1 cellular context compared by ENCODE assay signal in the genomic region with DNA sequence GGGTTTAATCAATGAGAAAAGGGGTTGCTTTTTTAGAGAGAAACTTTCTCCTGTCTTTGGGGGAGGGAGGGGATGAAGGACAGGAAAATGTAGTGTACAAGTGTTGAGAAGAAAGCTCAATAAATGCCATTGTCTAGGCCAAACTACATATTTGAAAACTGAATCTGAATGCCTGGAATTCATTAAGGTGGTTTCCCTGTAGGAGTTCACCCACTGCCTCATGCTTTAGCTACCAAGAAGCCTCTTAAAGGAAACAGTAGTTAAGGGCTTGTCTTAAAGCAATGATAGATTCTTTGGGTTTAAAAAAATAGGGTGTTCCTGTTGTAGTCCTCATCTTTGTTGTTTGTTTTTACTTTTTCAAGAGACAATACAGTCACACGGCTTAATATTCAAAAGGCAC.
TF ChIP-seq lines count a peak whose summit lies in the region.

No MANE protein-coding gene starts in this region.

TF ChIP-seq in HepG2, 621 proteins besides CTCF, POLR2A, EP300 and RAD21:
- no peak for TF ChIP-seq FOXP1 (IDR thresholded peaks at IDR 0.05)
- no peak for TF ChIP-seq FOXP1 (CRISPR knock-in tag; IDR thresholded peaks at IDR 0.05)
- TF ChIP-seq YEATS4 (CRISPR knock-in tag; IDR thresholded peaks at IDR 0.05; ENCODE audit: borderline replicate concordance) = no peak
- TF ChIP-seq ZNF891 (CRISPR knock-in tag; IDR thresholded peaks at IDR 0.05) = no peak
- no peak for TF ChIP-seq ZNF678 (CRISPR knock-in tag; IDR thresholded peaks at IDR 0.05)
- TF ChIP-seq, protein P1, sequence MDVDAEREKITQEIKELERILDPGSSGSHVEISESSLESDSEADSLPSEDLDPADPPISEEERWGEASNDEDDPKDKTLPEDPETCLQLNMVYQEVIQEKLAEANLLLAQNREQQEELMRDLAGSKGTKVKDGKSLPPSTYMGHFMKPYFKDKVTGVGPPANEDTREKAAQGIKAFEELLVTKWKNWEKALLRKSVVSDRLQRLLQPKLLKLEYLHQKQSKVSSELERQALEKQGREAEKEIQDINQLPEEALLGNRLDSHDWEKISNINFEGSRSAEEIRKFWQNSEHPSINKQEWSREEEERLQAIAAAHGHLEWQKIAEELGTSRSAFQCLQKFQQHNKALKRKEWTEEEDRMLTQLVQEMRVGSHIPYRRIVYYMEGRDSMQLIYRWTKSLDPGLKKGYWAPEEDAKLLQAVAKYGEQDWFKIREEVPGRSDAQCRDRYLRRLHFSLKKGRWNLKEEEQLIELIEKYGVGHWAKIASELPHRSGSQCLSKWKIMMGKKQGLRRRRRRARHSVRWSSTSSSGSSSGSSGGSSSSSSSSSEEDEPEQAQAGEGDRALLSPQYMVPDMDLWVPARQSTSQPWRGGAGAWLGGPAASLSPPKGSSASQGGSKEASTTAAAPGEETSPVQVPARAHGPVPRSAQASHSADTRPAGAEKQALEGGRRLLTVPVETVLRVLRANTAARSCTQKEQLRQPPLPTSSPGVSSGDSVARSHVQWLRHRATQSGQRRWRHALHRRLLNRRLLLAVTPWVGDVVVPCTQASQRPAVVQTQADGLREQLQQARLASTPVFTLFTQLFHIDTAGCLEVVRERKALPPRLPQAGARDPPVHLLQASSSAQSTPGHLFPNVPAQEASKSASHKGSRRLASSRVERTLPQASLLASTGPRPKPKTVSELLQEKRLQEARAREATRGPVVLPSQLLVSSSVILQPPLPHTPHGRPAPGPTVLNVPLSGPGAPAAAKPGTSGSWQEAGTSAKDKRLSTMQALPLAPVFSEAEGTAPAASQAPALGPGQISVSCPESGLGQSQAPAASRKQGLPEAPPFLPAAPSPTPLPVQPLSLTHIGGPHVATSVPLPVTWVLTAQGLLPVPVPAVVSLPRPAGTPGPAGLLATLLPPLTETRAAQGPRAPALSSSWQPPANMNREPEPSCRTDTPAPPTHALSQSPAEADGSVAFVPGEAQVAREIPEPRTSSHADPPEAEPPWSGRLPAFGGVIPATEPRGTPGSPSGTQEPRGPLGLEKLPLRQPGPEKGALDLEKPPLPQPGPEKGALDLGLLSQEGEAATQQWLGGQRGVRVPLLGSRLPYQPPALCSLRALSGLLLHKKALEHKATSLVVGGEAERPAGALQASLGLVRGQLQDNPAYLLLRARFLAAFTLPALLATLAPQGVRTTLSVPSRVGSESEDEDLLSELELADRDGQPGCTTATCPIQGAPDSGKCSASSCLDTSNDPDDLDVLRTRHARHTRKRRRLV (CRISPR knock-in tag; IDR thresholded peaks at IDR 0.05) = no peak
- no peak for TF ChIP-seq FOXC1 (CRISPR knock-in tag; IDR thresholded peaks at IDR 0.05; ENCODE audit: borderline replicate concordance)
- TF ChIP-seq, protein P2, sequence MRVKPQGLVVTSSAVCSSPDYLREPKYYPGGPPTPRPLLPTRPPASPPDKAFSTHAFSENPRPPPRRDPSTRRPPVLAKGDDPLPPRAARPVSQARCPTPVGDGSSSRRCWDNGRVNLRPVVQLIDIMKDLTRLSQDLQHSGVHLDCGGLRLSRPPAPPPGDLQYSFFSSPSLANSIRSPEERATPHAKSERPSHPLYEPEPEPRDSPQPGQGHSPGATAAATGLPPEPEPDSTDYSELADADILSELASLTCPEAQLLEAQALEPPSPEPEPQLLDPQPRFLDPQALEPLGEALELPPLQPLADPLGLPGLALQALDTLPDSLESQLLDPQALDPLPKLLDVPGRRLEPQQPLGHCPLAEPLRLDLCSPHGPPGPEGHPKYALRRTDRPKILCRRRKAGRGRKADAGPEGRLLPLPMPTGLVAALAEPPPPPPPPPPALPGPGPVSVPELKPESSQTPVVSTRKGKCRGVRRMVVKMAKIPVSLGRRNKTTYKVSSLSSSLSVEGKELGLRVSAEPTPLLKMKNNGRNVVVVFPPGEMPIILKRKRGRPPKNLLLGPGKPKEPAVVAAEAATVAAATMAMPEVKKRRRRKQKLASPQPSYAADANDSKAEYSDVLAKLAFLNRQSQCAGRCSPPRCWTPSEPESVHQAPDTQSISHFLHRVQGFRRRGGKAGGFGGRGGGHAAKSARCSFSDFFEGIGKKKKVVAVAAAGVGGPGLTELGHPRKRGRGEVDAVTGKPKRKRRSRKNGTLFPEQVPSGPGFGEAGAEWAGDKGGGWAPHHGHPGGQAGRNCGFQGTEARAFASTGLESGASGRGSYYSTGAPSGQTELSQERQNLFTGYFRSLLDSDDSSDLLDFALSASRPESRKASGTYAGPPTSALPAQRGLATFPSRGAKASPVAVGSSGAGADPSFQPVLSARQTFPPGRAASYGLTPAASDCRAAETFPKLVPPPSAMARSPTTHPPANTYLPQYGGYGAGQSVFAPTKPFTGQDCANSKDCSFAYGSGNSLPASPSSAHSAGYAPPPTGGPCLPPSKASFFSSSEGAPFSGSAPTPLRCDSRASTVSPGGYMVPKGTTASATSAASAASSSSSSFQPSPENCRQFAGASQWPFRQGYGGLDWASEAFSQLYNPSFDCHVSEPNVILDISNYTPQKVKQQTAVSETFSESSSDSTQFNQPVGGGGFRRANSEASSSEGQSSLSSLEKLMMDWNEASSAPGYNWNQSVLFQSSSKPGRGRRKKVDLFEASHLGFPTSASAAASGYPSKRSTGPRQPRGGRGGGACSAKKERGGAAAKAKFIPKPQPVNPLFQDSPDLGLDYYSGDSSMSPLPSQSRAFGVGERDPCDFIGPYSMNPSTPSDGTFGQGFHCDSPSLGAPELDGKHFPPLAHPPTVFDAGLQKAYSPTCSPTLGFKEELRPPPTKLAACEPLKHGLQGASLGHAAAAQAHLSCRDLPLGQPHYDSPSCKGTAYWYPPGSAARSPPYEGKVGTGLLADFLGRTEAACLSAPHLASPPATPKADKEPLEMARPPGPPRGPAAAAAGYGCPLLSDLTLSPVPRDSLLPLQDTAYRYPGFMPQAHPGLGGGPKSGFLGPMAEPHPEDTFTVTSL (CRISPR knock-in tag; IDR thresholded peaks at IDR 0.05; ENCODE audit: borderline replicate concordance) = no peak
- no peak for TF ChIP-seq ZNF713 (CRISPR knock-in tag; IDR thresholded peaks at IDR 0.05)
- TF ChIP-seq, protein P3, sequence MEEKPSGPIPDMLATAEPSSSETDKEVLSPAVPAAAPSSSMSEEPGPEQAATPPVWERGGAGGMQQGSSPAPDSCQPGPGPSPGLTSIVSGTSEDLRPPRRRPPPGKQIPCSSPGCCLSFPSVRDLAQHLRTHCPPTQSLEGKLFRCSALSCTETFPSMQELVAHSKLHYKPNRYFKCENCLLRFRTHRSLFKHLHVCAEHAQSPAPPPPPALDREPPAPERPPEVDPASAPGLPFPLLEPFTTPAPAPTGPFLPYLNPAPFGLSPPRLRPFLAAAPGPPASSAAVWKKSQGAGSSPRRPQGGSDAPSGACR (CRISPR knock-in tag; IDR thresholded peaks at IDR 0.05) = no peak
- no peak for TF ChIP-seq THAP11 (CRISPR knock-in tag; IDR thresholded peaks at IDR 0.05)
- no peak for TF ChIP-seq NRL (CRISPR knock-in tag; IDR thresholded peaks at IDR 0.05; ENCODE audit: borderline replicate concordance)
